In the genomic region with DNA sequence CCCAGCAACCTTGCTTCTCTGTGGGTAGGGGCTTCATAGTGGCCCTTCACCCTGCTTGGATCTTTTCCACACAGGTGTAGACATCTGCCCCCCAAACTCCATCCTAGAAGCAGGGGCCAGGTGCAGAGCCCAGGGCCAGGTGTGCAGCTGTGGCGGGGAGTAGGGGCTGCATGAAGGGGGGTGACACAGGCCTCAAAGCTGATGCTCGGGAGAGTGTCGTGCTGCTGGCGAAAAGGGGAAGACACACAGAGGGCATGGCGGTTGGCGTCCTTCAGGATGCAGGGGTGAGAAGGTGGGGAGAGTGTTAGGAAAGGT, we compare ENCODE assay signal across 1 cellular context.
TF ChIP-seq lines count a peak whose summit lies in the region.

No MANE protein-coding gene starts in this region.

TF ChIP-seq in H1, 55 proteins besides CTCF, POLR2A, EP300 and RAD21:
- TF ChIP-seq JUND (IDR thresholded peaks at IDR 0.05; ENCODE audit: low read length) = no peak
- TF ChIP-seq, protein P1, sequence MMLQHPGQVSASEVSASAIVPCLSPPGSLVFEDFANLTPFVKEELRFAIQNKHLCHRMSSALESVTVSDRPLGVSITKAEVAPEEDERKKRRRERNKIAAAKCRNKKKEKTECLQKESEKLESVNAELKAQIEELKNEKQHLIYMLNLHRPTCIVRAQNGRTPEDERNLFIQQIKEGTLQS (IDR thresholded peaks at IDR 0.05; ENCODE audit: insufficient read depth, low read depth, low read length) = no peak
- TF ChIP-seq TAF7 (optimal IDR thresholded peaks at IDR 0.05; ENCODE audit: borderline replicate concordance, low read depth, low read length) = no peak
- no peak for TF ChIP-seq CHD1 (IDR thresholded peaks at IDR 0.05; ENCODE audit: low read depth, low read length)
- no peak for TF ChIP-seq CHD2 (IDR thresholded peaks at IDR 0.05; ENCODE audit: low read length)
- TF ChIP-seq CBX5 (IDR thresholded peaks at IDR 0.05; ENCODE audit: low read depth, low read length) = no peak
- no peak for TF ChIP-seq POU5F1 (IDR thresholded peaks at IDR 0.05; ENCODE audit: low read depth, low read length)
- TF ChIP-seq MAFK (IDR thresholded peaks at IDR 0.05; ENCODE audit: low read depth, low read length) = no peak
- no peak for TF ChIP-seq SAP30 (IDR thresholded peaks at IDR 0.05; ENCODE audit: insufficient read depth, insufficient replicate concordance, low read length)
